ENCODE assay signal across 15 cellular contexts in the genomic region with DNA sequence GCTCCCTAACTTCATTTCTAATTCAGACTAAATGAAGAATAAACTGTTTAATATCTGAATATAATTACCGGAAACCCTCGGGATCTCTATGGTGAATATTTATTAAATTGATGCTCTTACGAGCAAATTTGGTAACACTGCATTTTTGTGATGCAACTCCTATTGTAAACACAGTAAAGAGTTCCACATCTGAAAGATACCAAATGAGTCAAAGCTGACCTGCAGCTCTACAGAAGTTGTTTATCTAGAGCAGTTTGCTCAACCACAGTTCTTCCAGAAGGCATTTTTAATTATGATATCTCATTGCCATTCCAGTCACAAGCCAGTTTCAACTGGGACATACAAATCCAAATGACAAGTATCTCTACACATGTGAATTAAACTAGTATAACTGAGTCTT.
DNase-seq lines count a peak whose midpoint lies in the region; ATAC-seq and TF ChIP-seq lines count a peak whose summit lies in the region.
"Had no signal": no experiment of that assay in that cellular context is flagged by ENCODE, and none has a peak within 500 bp of the region (broad histone marks: within the 10 kb centered on the region; RNA-seq: fewer than 3 reads in every experiment).

No MANE protein-coding gene starts in this region.

- H3K9me3 ChIP-seq in SK-N-MC (ENCODE audit: low read depth, low read length) (no peaks in the 10 kb centered on the region), smooth muscle cell (replicated peaks; ENCODE audit: low read depth) (no peaks in the 10 kb centered on the region)
- H3K9me3 ChIP-seq: pancreas had no signal

- H4K20me1 ChIP-seq in smooth muscle cell (ENCODE audit: low read depth), result no peaks in the 10 kb centered on the region

- peak overlapping the region; percentile 77 for H3K27ac Mint-ChIP-seq in activated T-cell treated with anti-CD3 and anti-CD28 coated beads, Interleukin-2, amount 50 U/mL, for 72 hours

- no peaks in the 10 kb centered on the region for H3K27me3 ChIP-seq in smooth muscle cell (ENCODE audit: low read depth)
- H3K27me3 ChIP-seq: pancreas had no signal

- intact Hi-C loops in head of caudate nucleus (cut with DNase I), result no loop called here

- H3K36me3 ChIP-seq in SK-N-MC (ENCODE audit: insufficient read depth, low read length), result peaks cover 26% of the 10 kb centered on the region
- H3K36me3 ChIP-seq in smooth muscle cell (ENCODE audit: low read depth), result no peaks in the 10 kb centered on the region
- H3K36me3 ChIP-seq: pancreas had no signal

- no peaks in the 10 kb centered on the region for H3K27me3 Mint-ChIP-seq in activated T-cell treated with anti-CD3 and anti-CD28 coated beads, Interleukin-2, amount 50 U/mL, for 72 hours (ENCODE audit: low read depth)
- H3K27me3 Mint-ChIP-seq in activated T-cell treated with anti-CD3 and anti-CD28 coated beads, Interleukin-2, amount 50 U/mL, for 4 hours (ENCODE audit: low read depth), result no peaks in the 10 kb centered on the region
- H3K27me3 Mint-ChIP-seq: central memory CD8-positive, alpha-beta T cell had no signal

- H3K4me3 Mint-ChIP-seq in activated T-cell treated with anti-CD3 and anti-CD28 coated beads, Interleukin-2, amount 50 U/mL, for 72 hours, result no peak overlapping the region
- no peak overlapping the region for H3K4me3 Mint-ChIP-seq in activated T-cell treated with anti-CD3 and anti-CD28 coated beads, Interleukin-2, amount 50 U/mL, for 4 hours
- H3K4me3 Mint-ChIP-seq: central memory CD8-positive, alpha-beta T cell had no signal

- no peak overlapping the region for H3K4me3 ChIP-seq in SK-N-MC
- H3K4me3 ChIP-seq in fibroblast of pulmonary artery (replicated peaks; ENCODE audit: low read depth, low read length), result no peak overlapping the region
- no peak overlapping the region for H3K4me3 ChIP-seq in smooth muscle cell
- H3K4me3 ChIP-seq: pancreas had no signal

- H3K4me1 ChIP-seq in smooth muscle cell (ENCODE audit: low read depth), result peaks cover 5% of the 10 kb centered on the region
- H3K4me1 ChIP-seq: pancreas had no signal

- no peaks in the 10 kb centered on the region for H3K4me1 Mint-ChIP-seq in activated T-cell treated with anti-CD3 and anti-CD28 coated beads, Interleukin-2, amount 50 U/mL, for 72 hours (ENCODE audit: low read depth)
- H3K4me1 Mint-ChIP-seq in activated T-cell treated with anti-CD3 and anti-CD28 coated beads, Interleukin-2, amount 50 U/mL, for 4 hours (ENCODE audit: low read depth), result no peaks in the 10 kb centered on the region
- H3K4me1 Mint-ChIP-seq: central memory CD8-positive, alpha-beta T cell had no signal

- no peak overlapping the region for H2AFZ ChIP-seq in smooth muscle cell (ENCODE audit: low read depth)

- no peak for DNase-seq in activated T-cell treated with anti-CD3 and anti-CD28 coated beads, Interleukin-2, amount 50 U/mL, for 72 hours
- no peak for DNase-seq in activated T-cell treated with anti-CD3 and anti-CD28 coated beads, Interleukin-2, amount 50 U/mL, for 4 hours
- DNase-seq in SK-N-MC (ENCODE audit: low read depth, low spot score) (peak; percentile 28), fibroblast of pulmonary artery (ENCODE audit: low read depth) (peak; percentile 76), smooth muscle cell (lab: John Stamatoyannopoulos, UW; ENCODE audit: unreplicated experiment) (no peak), head of caudate nucleus (no peak)
- DNase-seq in activated CD4-positive, alpha-beta T cell treated with anti-CD3 and anti-CD28 coated beads, Interleukin-2, amount 50 U/mL, for 4 hours, result no peak
- DNase-seq: ACHN; NCI-H1105 treated with DMSO at 0.1 percent for 48 hours; NCI-H526 treated with DMSO at 0.1 percent for 48 hours; pancreas; RPMI8226; stimulated activated CD8-positive, alpha-beta memory T cell treated with anti-CD3 and anti-CD28 coated beads, Interleukin-4, amount 100 ng/mL, for 48 hours had no signal

- no peak overlapping the region for H3K27ac ChIP-seq in SK-N-MC
- peak overlapping the region; percentile 32 for H3K27ac ChIP-seq in smooth muscle cell (ENCODE audit: low read depth)
- H3K27ac ChIP-seq: pancreas had no signal

- WGBS in smooth muscle cell (ENCODE audit: low lambda C conversion rate), result 59% methylated on average over 3 of the region's 3 CpGs

- no peak overlapping the region for H3K9ac ChIP-seq in SK-N-MC (ENCODE audit: insufficient read length)
- no peak overlapping the region for H3K9ac ChIP-seq in smooth muscle cell (ENCODE audit: low read depth)

- no peaks in the 10 kb centered on the region for H3K79me2 ChIP-seq in smooth muscle cell (ENCODE audit: low read depth)

- no peaks in the 10 kb centered on the region for H3K9me3 Mint-ChIP-seq in activated T-cell treated with anti-CD3 and anti-CD28 coated beads, Interleukin-2, amount 50 U/mL, for 72 hours
- H3K9me3 Mint-ChIP-seq in activated T-cell treated with anti-CD3 and anti-CD28 coated beads, Interleukin-2, amount 50 U/mL, for 4 hours, result no peaks in the 10 kb centered on the region
- H3K9me3 Mint-ChIP-seq: central memory CD8-positive, alpha-beta T cell had no signal

- ATAC-seq in activated T-cell treated with anti-CD3 and anti-CD28 coated beads, Interleukin-2, amount 50 U/mL, for 72 hours (replicated peaks in 1 of 2), result no peak
- no peak for ATAC-seq in activated T-cell treated with anti-CD3 and anti-CD28 coated beads, Interleukin-2, amount 50 U/mL, for 4 hours
- ATAC-seq in GM21367 (IDR thresholded peaks at IDR 0.05; ENCODE audit: unreplicated experiment), result no peak
- ATAC-seq: pancreas had no signal

- no peaks in the 10 kb centered on the region for H3F3A ChIP-seq in smooth muscle cell (ENCODE audit: low read depth)

- peak overlapping the region; percentile 38 for H3K4me2 ChIP-seq in smooth muscle cell

- H3K36me3 Mint-ChIP-seq in activated T-cell treated with anti-CD3 and anti-CD28 coated beads, Interleukin-2, amount 50 U/mL, for 72 hours (ENCODE audit: insufficient read depth in 2 of 2), result no peaks in the 10 kb centered on the region
- peaks cover 12% of the 10 kb centered on the region for H3K36me3 Mint-ChIP-seq in activated T-cell treated with anti-CD3 and anti-CD28 coated beads, Interleukin-2, amount 50 U/mL, for 4 hours (ENCODE audit: insufficient read depth)

- TF ChIP-seq CTCF in fibroblast of pulmonary artery (IDR thresholded peaks at IDR 0.05; ENCODE audit: low read length, missing control alignments) (no peak), smooth muscle cell (IDR thresholded peaks at IDR 0.05; ENCODE audit: borderline replicate concordance, insufficient read depth, poor library complexity, severe bottlenecking) (no peak)

Comparison
In these comparisons a context has a peak if more than half of its experiments do, and no peak if none do; other contexts are left out.
1. DNase-seq: peak in SK-N-MC (single experiment) and fibroblast of pulmonary artery (single experiment); none in activated T-cell treated with anti-CD3 and anti-CD28 coated beads, Interleukin-2, amount 50 U/mL, for 72 hours (0 of 2), activated T-cell treated with anti-CD3 and anti-CD28 coated beads, Interleukin-2, amount 50 U/mL, for 4 hours (single experiment), smooth muscle cell (single experiment), activated CD4-positive, alpha-beta T cell treated with anti-CD3 and anti-CD28 coated beads, Interleukin-2, amount 50 U/mL, for 4 hours (0 of 2) and head of caudate nucleus (0 of 42).